In the genomic region with DNA sequence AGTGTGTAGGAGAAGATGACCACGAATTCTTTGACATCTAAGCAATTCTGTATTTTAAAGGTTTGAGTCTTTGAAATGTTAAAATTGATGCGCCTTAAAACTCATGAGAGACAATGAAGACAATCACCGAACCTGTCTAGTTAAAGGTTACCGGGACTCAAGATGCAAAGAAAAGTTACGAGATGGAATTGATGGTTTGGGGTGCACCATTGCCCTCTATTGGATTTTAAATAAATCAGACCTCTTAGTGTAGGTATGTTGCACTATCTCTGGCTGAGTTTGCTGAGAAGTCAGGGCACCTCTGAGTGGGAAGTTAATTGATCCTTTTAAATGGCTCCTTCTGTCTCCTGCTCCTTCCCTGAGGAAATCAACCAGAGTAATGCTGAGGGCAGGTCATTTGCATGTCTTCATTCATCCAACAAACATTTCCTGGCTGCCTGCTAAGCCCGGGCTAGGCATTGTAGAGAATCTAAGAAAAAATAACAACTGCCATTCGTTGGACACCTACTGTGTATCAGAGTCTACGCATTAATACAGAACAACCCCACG, we compare ENCODE assay signal across 13 cellular contexts. TPM values are rescaled to one million over a fixed set of nuclear protein-coding genes. Genes with fewer than 3 reads are reported as not detected.
DNase-seq lines count a peak whose midpoint lies in the region; ATAC-seq and TF ChIP-seq lines count a peak whose summit lies in the region.
"Had no signal": no experiment of that assay in that cellular context is flagged by ENCODE, and none has a peak within 500 bp of the region (broad histone marks: within the 10 kb centered on the region; RNA-seq: fewer than 3 reads in every experiment).

No MANE protein-coding gene starts in this region.

- no peaks in the 10 kb centered on the region for H3K9me3 Mint-ChIP-seq in activated T-helper 2 cell treated with anti-CD3 and anti-CD28 coated beads, Interferon-gamma antibody, Interleukin-2, Interleukin-4, amounts not matched to agents 10 μg/mL and 5 μg/mL and 100 μg/mL, durations not matched to agents 14 hours and 24 hours and 36 hours
- H3K9me3 Mint-ChIP-seq in neural progenitor cell, result no peaks in the 10 kb centered on the region
- H3K9me3 Mint-ChIP-seq: dendritic cell treated with granulocyte-macrophage colony-stimulating factor and Interleukin-4, amounts not matched to agents 40 ng/mL and 50 ng/mL, for 4 days; neural crest cell had no signal

- intact Hi-C loops in activated T-helper 2 cell treated with anti-CD3 and anti-CD28 coated beads, Interferon-gamma antibody, Interleukin-2, Interleukin-4, amounts not matched to agents 10 μg/mL and 5 μg/mL and 100 μg/mL, durations not matched to agents 14 hours and 24 hours and 36 hours (cut with micrococcal nuclease), result no loop called here

- peak overlapping the region; percentile 43 for H3K27ac Mint-ChIP-seq in activated T-helper 2 cell treated with anti-CD3 and anti-CD28 coated beads, Interferon-gamma antibody, Interleukin-2, Interleukin-4, amounts not matched to agents 10 μg/mL and 5 μg/mL and 100 μg/mL, durations not matched to agents 14 hours and 24 hours and 36 hours
- H3K27ac Mint-ChIP-seq in neural progenitor cell, result no peak overlapping the region
- H3K27ac Mint-ChIP-seq: dendritic cell treated with granulocyte-macrophage colony-stimulating factor and Interleukin-4, amounts not matched to agents 40 ng/mL and 50 ng/mL, for 4 days had no signal

- no peak overlapping the region for H3K4me3 ChIP-seq in neural progenitor cell

- no peaks in the 10 kb centered on the region for H3K36me3 ChIP-seq in neural progenitor cell

- no peak for DNase-seq in activated CD4-positive, CD25-positive, alpha-beta regulatory T cell treated with anti-CD3 and anti-CD28 coated beads, Interleukin-2, amount 50 U/mL, for 72 hours
- no peak for DNase-seq in activated T-helper 2 cell treated with anti-CD3 and anti-CD28 coated beads, Interferon-gamma antibody, Interleukin-2, Interleukin-4, amounts not matched to agents 10 μg/mL and 5 μg/mL and 100 μg/mL, durations not matched to agents 14 hours and 24 hours and 36 hours (ENCODE audit: low spot score)
- peak; percentile 29 for DNase-seq in putamen (ENCODE audit: low spot score)
- no peak for DNase-seq in NCI-H2196 treated with DMSO at 0.1 percent for 48 hours (lab: John Stamatoyannopoulos, UW; ENCODE audit: unreplicated experiment)
- no peak for DNase-seq in neural progenitor cell (ENCODE audit: low spot score)
- DNase-seq: activated CD8-positive, alpha-beta memory T cell treated with anti-CD3 and anti-CD28 coated beads, Interleukin-2, amount 50 U/mL, for 48 hours; GDM1; hypothalamus; NCI-H2171 had no signal

- no peaks in the 10 kb centered on the region for H3K79me2 ChIP-seq in neural progenitor cell (ENCODE audit: low read depth)

- peaks cover 9% of the 10 kb centered on the region for H3F3A ChIP-seq in neural progenitor cell (ENCODE audit: low read depth)

- no peaks in the 10 kb centered on the region for H3K27me3 Mint-ChIP-seq in activated T-helper 2 cell treated with anti-CD3 and anti-CD28 coated beads, Interferon-gamma antibody, Interleukin-2, Interleukin-4, amounts not matched to agents 10 μg/mL and 5 μg/mL and 100 μg/mL, durations not matched to agents 14 hours and 24 hours and 36 hours (ENCODE audit: low read depth)
- H3K27me3 Mint-ChIP-seq in neural progenitor cell (ENCODE audit: insufficient read depth, low read depth), result peaks cover 4% of the 10 kb centered on the region

- peak; percentile 27 to 52 for ATAC-seq in activated CD4-positive, CD25-positive, alpha-beta regulatory T cell treated with anti-CD3 and anti-CD28 coated beads, Interleukin-2, amount 50 U/mL, for 24 hours

- no peak overlapping the region for H3K4me2 ChIP-seq in neural progenitor cell

- H3K27ac ChIP-seq in neural progenitor cell, result no peak overlapping the region

- no peak for TF ChIP-seq CTCF in neural progenitor cell (IDR thresholded peaks at IDR 0.05)

- no peaks in the 10 kb centered on the region for H3K9me3 ChIP-seq in neural progenitor cell (ENCODE audit: low read depth)

- H2AFZ ChIP-seq in neural progenitor cell (replicated peaks), result no peak overlapping the region

- no peak overlapping the region for H3K9ac ChIP-seq in neural progenitor cell

- H3K36me3 Mint-ChIP-seq in activated T-helper 2 cell treated with anti-CD3 and anti-CD28 coated beads, Interferon-gamma antibody, Interleukin-2, Interleukin-4, amounts not matched to agents 10 μg/mL and 5 μg/mL and 100 μg/mL, durations not matched to agents 14 hours and 24 hours and 36 hours (ENCODE audit: low read depth), result peaks cover 45% of the 10 kb centered on the region
- no peaks in the 10 kb centered on the region for H3K36me3 Mint-ChIP-seq in neural progenitor cell

- peak overlapping the region; percentile 23 for H3K4me3 Mint-ChIP-seq in activated T-helper 2 cell treated with anti-CD3 and anti-CD28 coated beads, Interferon-gamma antibody, Interleukin-2, Interleukin-4, amounts not matched to agents 10 μg/mL and 5 μg/mL and 100 μg/mL, durations not matched to agents 14 hours and 24 hours and 36 hours (ENCODE audit: low read depth)
- H3K4me3 Mint-ChIP-seq in neural progenitor cell, result no peak overlapping the region
- H3K4me3 Mint-ChIP-seq: dendritic cell treated with granulocyte-macrophage colony-stimulating factor and Interleukin-4, amounts not matched to agents 40 ng/mL and 50 ng/mL, for 4 days; neural crest cell had no signal

- peaks cover 39% of the 10 kb centered on the region for H3K4me1 ChIP-seq in neural progenitor cell

- peaks cover 8% of the 10 kb centered on the region for H4K20me1 ChIP-seq in neural progenitor cell (ENCODE audit: low read depth)

- peaks cover 90% of the 10 kb centered on the region for H3K4me1 Mint-ChIP-seq in activated T-helper 2 cell treated with anti-CD3 and anti-CD28 coated beads, Interferon-gamma antibody, Interleukin-2, Interleukin-4, amounts not matched to agents 10 μg/mL and 5 μg/mL and 100 μg/mL, durations not matched to agents 14 hours and 24 hours and 36 hours (ENCODE audit: low read depth)
- peaks cover 34% of the 10 kb centered on the region for H3K4me1 Mint-ChIP-seq in neural progenitor cell

- peaks cover 20% of the 10 kb centered on the region for H3K27me3 ChIP-seq in neural progenitor cell

RNA-seq across cellular contexts. Expression of gene TMA7B, which starts 19.4 kb away (rescaled TPM):
- total RNA-seq in activated T-helper 2 cell treated with anti-CD3 and anti-CD28 coated beads, Interferon-gamma antibody, Interleukin-2, Interleukin-4, amounts not matched to agents 10 μg/mL and 5 μg/mL and 100 μg/mL, durations not matched to agents 14 hours and 24 hours and 36 hours, result 1.7 and 2.0 TPM in 2 replicates
- total RNA-seq in neural progenitor cell (ENCODE audit: low replicate concordance), result not detected in 2 replicates
- total RNA-seq: neural crest cell had no signal

RNA-seq across cellular contexts. Expression of gene GRAP2, which starts 39.9 kb away (rescaled TPM):
- 44.1 and 46.5 TPM in 2 replicates for total RNA-seq in activated T-helper 2 cell treated with anti-CD3 and anti-CD28 coated beads, Interferon-gamma antibody, Interleukin-2, Interleukin-4, amounts not matched to agents 10 μg/mL and 5 μg/mL and 100 μg/mL, durations not matched to agents 14 hours and 24 hours and 36 hours
- total RNA-seq in neural progenitor cell (ENCODE audit: low replicate concordance), result not detected in 2 replicates

RNA-seq across cellular contexts. Expression of gene ENTHD1, which starts 47.3 kb away (rescaled TPM):
- 0.11 TPM in 2 replicates for total RNA-seq in activated T-helper 2 cell treated with anti-CD3 and anti-CD28 coated beads, Interferon-gamma antibody, Interleukin-2, Interleukin-4, amounts not matched to agents 10 μg/mL and 5 μg/mL and 100 μg/mL, durations not matched to agents 14 hours and 24 hours and 36 hours
- not detected in 2 replicates for total RNA-seq in neural progenitor cell (ENCODE audit: low replicate concordance)
- total RNA-seq: neural crest cell had no signal

RNA-seq across cellular contexts. Expression of gene FAM83F, which starts 53.9 kb away (rescaled TPM):
- 0.07 and 0.11 TPM in 2 replicates for total RNA-seq in activated T-helper 2 cell treated with anti-CD3 and anti-CD28 coated beads, Interferon-gamma antibody, Interleukin-2, Interleukin-4, amounts not matched to agents 10 μg/mL and 5 μg/mL and 100 μg/mL, durations not matched to agents 14 hours and 24 hours and 36 hours
- 0.09 and 0.56 TPM in 2 replicates for total RNA-seq in neural progenitor cell (ENCODE audit: low replicate concordance)
- total RNA-seq: SK-MEL-5 had no signal

Comparison
In these comparisons a context has a peak if more than half of its experiments do, and no peak if none do; other contexts are left out.
1. RNA of gene GRAP2, which starts 39.9 kb away (total RNA-seq): 44.1 to 46.5 TPM in activated T-helper 2 cell treated with anti-CD3 and anti-CD28 coated beads, Interferon-gamma antibody, Interleukin-2, Interleukin-4, amounts not matched to agents 10 μg/mL and 5 μg/mL and 100 μg/mL, durations not matched to agents 14 hours and 24 hours and 36 hours; not detected in neural progenitor cell; every median in the first group is over 10 times any median in the second.